ENCODE assay signal across 1 cellular context in the genomic region with DNA sequence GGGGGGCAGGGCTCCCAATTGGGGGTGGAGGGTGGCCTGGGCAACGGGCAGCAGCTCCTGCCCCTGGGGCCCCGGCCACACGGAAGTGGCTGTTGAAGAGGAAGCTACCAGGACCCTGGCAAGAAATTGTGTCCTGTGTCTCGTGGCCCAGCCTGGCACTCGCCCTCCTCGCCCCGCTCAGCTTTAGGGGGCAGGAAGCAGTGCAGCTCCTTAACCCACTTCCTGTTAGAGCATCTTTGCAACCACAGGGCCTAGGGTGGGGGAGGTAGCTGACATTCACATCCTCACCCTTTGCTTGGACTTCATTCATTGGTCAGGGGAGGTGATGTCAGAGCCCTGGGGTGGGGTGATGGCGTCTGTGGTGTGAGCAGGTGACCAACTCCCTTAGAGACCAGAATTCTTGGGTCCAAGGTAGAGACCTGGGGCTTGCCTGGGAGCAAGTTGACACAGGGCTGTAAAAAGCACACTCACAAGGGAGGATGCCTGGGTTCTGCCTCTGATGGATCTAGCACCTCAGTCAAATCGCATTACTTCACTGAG.
TF ChIP-seq lines count a peak whose summit lies in the region.

TSS of gene ARHGAP30 (minus strand) at position 161 of the 540 bp plus-strand sequence. CDS start 267 bp downstream, outside the sequence.

TF ChIP-seq in SK-N-SH, 30 proteins besides CTCF, POLR2A, EP300 and RAD21 (continued from another document):
- TF ChIP-seq CHD2 (IDR thresholded peaks at IDR 0.05; ENCODE audit: low read length, partially characterized antibody) (no peak), SMC3 (IDR thresholded peaks at IDR 0.05; ENCODE audit: low read depth, low read length) (no peak)
